In the genomic region with DNA sequence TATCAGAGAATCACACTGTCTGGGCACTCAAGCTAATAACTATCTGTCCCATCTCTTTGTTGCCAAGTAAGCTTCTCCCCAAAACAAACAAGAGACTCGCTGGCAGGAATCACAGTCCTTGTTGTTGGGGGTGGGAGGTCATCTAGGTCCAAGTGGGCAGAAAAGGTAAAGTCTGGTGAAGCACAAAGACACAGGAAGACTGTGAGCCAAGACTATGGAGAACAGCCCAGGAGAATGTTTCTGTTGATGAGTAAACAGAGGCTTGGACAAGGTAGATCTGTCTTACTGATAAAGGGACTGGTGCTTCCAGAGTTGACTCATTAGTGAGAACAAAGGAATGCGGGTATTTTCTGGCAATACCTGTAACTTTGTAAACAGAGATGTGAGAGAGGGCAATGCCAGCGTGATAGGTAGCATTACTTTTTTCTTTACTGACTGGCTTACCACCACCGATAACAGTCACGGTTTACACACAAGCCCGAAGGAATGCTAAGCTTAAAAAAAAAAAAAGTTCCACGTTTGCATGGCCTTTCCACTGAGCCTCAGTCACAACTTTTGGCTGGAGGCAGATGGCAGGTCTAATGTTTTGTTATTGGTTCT, we compare ENCODE assay signal across 1 cellular context.
TF ChIP-seq lines count a peak whose summit lies in the region.

No MANE protein-coding gene starts in this region.

TF ChIP-seq in H1, 55 proteins besides CTCF, POLR2A, EP300 and RAD21 (continued from another document):
- TF ChIP-seq, protein P1, sequence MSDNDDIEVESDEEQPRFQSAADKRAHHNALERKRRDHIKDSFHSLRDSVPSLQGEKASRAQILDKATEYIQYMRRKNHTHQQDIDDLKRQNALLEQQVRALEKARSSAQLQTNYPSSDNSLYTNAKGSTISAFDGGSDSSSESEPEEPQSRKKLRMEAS (IDR thresholded peaks at IDR 0.05), result no peak
- TF ChIP-seq, protein P2, sequence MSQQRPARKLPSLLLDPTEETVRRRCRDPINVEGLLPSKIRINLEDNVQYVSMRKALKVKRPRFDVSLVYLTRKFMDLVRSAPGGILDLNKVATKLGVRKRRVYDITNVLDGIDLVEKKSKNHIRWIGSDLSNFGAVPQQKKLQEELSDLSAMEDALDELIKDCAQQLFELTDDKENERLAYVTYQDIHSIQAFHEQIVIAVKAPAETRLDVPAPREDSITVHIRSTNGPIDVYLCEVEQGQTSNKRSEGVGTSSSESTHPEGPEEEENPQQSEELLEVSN (IDR thresholded peaks at IDR 0.05), result no peak
- TF ChIP-seq CBX5 (IDR thresholded peaks at IDR 0.05; ENCODE audit: low read depth, low read length), result no peak
- TF ChIP-seq, protein P3, sequence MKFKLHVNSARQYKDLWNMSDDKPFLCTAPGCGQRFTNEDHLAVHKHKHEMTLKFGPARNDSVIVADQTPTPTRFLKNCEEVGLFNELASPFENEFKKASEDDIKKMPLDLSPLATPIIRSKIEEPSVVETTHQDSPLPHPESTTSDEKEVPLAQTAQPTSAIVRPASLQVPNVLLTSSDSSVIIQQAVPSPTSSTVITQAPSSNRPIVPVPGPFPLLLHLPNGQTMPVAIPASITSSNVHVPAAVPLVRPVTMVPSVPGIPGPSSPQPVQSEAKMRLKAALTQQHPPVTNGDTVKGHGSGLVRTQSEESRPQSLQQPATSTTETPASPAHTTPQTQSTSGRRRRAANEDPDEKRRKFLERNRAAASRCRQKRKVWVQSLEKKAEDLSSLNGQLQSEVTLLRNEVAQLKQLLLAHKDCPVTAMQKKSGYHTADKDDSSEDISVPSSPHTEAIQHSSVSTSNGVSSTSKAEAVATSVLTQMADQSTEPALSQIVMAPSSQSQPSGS (IDR thresholded peaks at IDR 0.05; ENCODE audit: low read length), result no peak
- TF ChIP-seq CTBP2 (IDR thresholded peaks at IDR 0.05; ENCODE audit: borderline replicate concordance, insufficient read depth, insufficient read length, low read length), result no peak
- TF ChIP-seq, protein P4, sequence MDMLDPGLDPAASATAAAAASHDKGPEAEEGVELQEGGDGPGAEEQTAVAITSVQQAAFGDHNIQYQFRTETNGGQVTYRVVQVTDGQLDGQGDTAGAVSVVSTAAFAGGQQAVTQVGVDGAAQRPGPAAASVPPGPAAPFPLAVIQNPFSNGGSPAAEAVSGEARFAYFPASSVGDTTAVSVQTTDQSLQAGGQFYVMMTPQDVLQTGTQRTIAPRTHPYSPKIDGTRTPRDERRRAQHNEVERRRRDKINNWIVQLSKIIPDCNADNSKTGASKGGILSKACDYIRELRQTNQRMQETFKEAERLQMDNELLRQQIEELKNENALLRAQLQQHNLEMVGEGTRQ (IDR thresholded peaks at IDR 0.05; ENCODE audit: low read length), result no peak
- TF ChIP-seq, protein P5, sequence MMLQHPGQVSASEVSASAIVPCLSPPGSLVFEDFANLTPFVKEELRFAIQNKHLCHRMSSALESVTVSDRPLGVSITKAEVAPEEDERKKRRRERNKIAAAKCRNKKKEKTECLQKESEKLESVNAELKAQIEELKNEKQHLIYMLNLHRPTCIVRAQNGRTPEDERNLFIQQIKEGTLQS (IDR thresholded peaks at IDR 0.05; ENCODE audit: insufficient read depth, low read depth, low read length), result no peak
- TF ChIP-seq SIX5 (IDR thresholded peaks at IDR 0.05; ENCODE audit: low read depth, low read length), result no peak
- TF ChIP-seq HDAC6 (IDR thresholded peaks at IDR 0.05; ENCODE audit: low read depth, low read length), result no peak
- no peak for TF ChIP-seq KDM5A (IDR thresholded peaks at IDR 0.05; ENCODE audit: low read length)
- TF ChIP-seq MAFK (IDR thresholded peaks at IDR 0.05; ENCODE audit: low read depth, low read length), result no peak
- TF ChIP-seq TAF1 (IDR thresholded peaks at IDR 0.05; ENCODE audit: low read depth, low read length), result no peak
- TF ChIP-seq SIRT6 (IDR thresholded peaks at IDR 0.05; ENCODE audit: low read length), result no peak
- TF ChIP-seq TCF12 (IDR thresholded peaks at IDR 0.05; ENCODE audit: low read depth, low read length), result no peak
- TF ChIP-seq RFX5 (IDR thresholded peaks at IDR 0.05; ENCODE audit: borderline replicate concordance, low read depth, low read length), result no peak
